ENCODE assay signal across 7 cellular contexts in genomic region chr2:108650465-108650864, GRCh38.
DNase-seq lines count a peak whose midpoint lies in the region; ATAC-seq and TF ChIP-seq lines count a peak whose summit lies in the region.
"Not testable (repeated sequence)": the region's sequence is repeated elsewhere in the genome, so short reads cannot be mapped to it uniquely, and the experiment has no call there.

No MANE protein-coding gene starts in this region.

- H3K27ac Mint-ChIP-seq in CD4-positive, alpha-beta memory T cell, result peak overlapping the region in 4 of 7 donors; percentile 25 to 88 (median 74)
- H3K27ac Mint-ChIP-seq in T-helper 1 cell treated with Interleukin-12 subunit alpha and Interleukin-12 subunit beta and Interleukin-4 antibody, amounts not matched to agents 30 μg/mL and 1 μg/mL, for 36 hours, result peak overlapping the region; percentile 15
- peak overlapping the region; percentile 19 for H3K27ac Mint-ChIP-seq in activated CD4-positive, alpha-beta T cell treated with anti-CD3 and anti-CD28 coated beads, Interleukin-2, amount 10 ng/mL, durations not matched to agents 7 days and 5 days
- peak overlapping the region; percentile 60 for H3K27ac Mint-ChIP-seq in activated T-cell treated with anti-CD3 and anti-CD28 coated beads, Interleukin-2, amount 50 U/mL, for 72 hours
- peak overlapping the region; percentile 25 for H3K27ac Mint-ChIP-seq in central memory CD8-positive, alpha-beta T cell (ENCODE audit: low read depth)

- peak overlapping the region in 7 of 8 donors; percentile 8 to 78 (median 52) for H3K4me3 Mint-ChIP-seq in CD4-positive, alpha-beta memory T cell
- H3K4me3 Mint-ChIP-seq in T-helper 1 cell treated with Interleukin-12 subunit alpha and Interleukin-12 subunit beta and Interleukin-4 antibody, amounts not matched to agents 30 μg/mL and 1 μg/mL, for 36 hours; activated CD4-positive, alpha-beta T cell treated with anti-CD3 and anti-CD28 coated beads, Interleukin-2, amount 10 ng/mL, durations not matched to agents 7 days and 5 days; activated T-cell treated with anti-CD3 and anti-CD28 coated beads, Interleukin-2, amount 50 U/mL, for 72 hours; central memory CD8-positive, alpha-beta T cell: not testable (repeated sequence)

- POLR2A ChIA-PET in CD4-positive, alpha-beta memory T cell (lab: Charles Lee; ENCODE audit: partially characterized antibody), result interaction anchor here (1.0 kb wide), 1 partner anchor 14 kb away, joined by 3 read pairs; no protein-coding TSS in a partner anchor
- POLR2A ChIA-PET in activated CD4-positive, alpha-beta T cell treated with anti-CD3 and anti-CD28 coated beads, Interleukin-2, amount 10 ng/mL, durations not matched to agents 7 days and 5 days (lab: Charles Lee), result not testable (repeated sequence)

- not testable (repeated sequence) for TF ChIP-seq CTCF in right lobe of liver (IDR thresholded peaks at IDR 0.05); gastrocnemius medialis (IDR thresholded peaks at IDR 0.05 in 4 of 5, conservative IDR thresholded peaks at IDR 0.05 in 1 of 5)

- not testable (repeated sequence) for H3K9me3 Mint-ChIP-seq in CD4-positive, alpha-beta memory T cell; activated T-cell treated with anti-CD3 and anti-CD28 coated beads, Interleukin-2, amount 50 U/mL, for 72 hours; central memory CD8-positive, alpha-beta T cell
- peaks cover 24% of the 10 kb centered on the region for H3K9me3 Mint-ChIP-seq in T-helper 1 cell treated with Interleukin-12 subunit alpha and Interleukin-12 subunit beta and Interleukin-4 antibody, amounts not matched to agents 30 μg/mL and 1 μg/mL, for 36 hours
- peaks cover 12% of the 10 kb centered on the region for H3K9me3 Mint-ChIP-seq in activated CD4-positive, alpha-beta T cell treated with anti-CD3 and anti-CD28 coated beads, Interleukin-2, amount 10 ng/mL, durations not matched to agents 7 days and 5 days

- H3K9me3 ChIP-seq in CD4-positive, alpha-beta memory T cell (ENCODE audit: control insufficient read depth in 1 of 2, low read length in 2 of 2); right lobe of liver; gastrocnemius medialis: not testable (repeated sequence)

- not testable (repeated sequence) for TF ChIP-seq POLR2A in right lobe of liver (IDR thresholded peaks at IDR 0.05); gastrocnemius medialis (IDR thresholded peaks at IDR 0.05)

- not testable (repeated sequence) for H3K27me3 ChIP-seq in CD4-positive, alpha-beta memory T cell (ENCODE audit: insufficient read depth, low read length); right lobe of liver; gastrocnemius medialis

- not testable (repeated sequence) for H3K4me3 ChIP-seq in CD4-positive, alpha-beta memory T cell (ENCODE audit: low read length in 2 of 2); right lobe of liver; gastrocnemius medialis

- H3K4me1 Mint-ChIP-seq in CD4-positive, alpha-beta memory T cell, result peaks cover 47 to 75% (median 67%) of the 10 kb centered on the region in 4 donors
- peaks cover 49% of the 10 kb centered on the region for H3K4me1 Mint-ChIP-seq in T-helper 1 cell treated with Interleukin-12 subunit alpha and Interleukin-12 subunit beta and Interleukin-4 antibody, amounts not matched to agents 30 μg/mL and 1 μg/mL, for 36 hours (ENCODE audit: low read depth)
- peaks cover 52% of the 10 kb centered on the region for H3K4me1 Mint-ChIP-seq in activated CD4-positive, alpha-beta T cell treated with anti-CD3 and anti-CD28 coated beads, Interleukin-2, amount 10 ng/mL, durations not matched to agents 7 days and 5 days
- H3K4me1 Mint-ChIP-seq in activated T-cell treated with anti-CD3 and anti-CD28 coated beads, Interleukin-2, amount 50 U/mL, for 72 hours (ENCODE audit: low read depth), result peaks cover 46% of the 10 kb centered on the region
- H3K4me1 Mint-ChIP-seq in central memory CD8-positive, alpha-beta T cell, result peaks cover 52% of the 10 kb centered on the region

- peaks cover 52% of the 10 kb centered on the region for H3K4me1 ChIP-seq in CD4-positive, alpha-beta memory T cell (ENCODE audit: insufficient read depth, low read length)
- not testable (repeated sequence) for H3K4me1 ChIP-seq in right lobe of liver
- peaks cover 9 to 26% of the 10 kb centered on the region in 2 donors for H3K4me1 ChIP-seq in gastrocnemius medialis

- in situ Hi-C loops in gastrocnemius medialis (cut with MboI; ENCODE audit: low sequenced_read_pairs in 4 of 4), result not testable (repeated sequence)

- not testable (repeated sequence) for H3K36me3 Mint-ChIP-seq in CD4-positive, alpha-beta memory T cell; activated T-cell treated with anti-CD3 and anti-CD28 coated beads, Interleukin-2, amount 50 U/mL, for 72 hours (ENCODE audit: insufficient read depth in 2 of 2); central memory CD8-positive, alpha-beta T cell (ENCODE audit: insufficient read depth)
- H3K36me3 Mint-ChIP-seq in T-helper 1 cell treated with Interleukin-12 subunit alpha and Interleukin-12 subunit beta and Interleukin-4 antibody, amounts not matched to agents 30 μg/mL and 1 μg/mL, for 36 hours (ENCODE audit: low read depth), result peaks cover 37% of the 10 kb centered on the region
- peaks cover 19% of the 10 kb centered on the region for H3K36me3 Mint-ChIP-seq in activated CD4-positive, alpha-beta T cell treated with anti-CD3 and anti-CD28 coated beads, Interleukin-2, amount 10 ng/mL, durations not matched to agents 7 days and 5 days (ENCODE audit: low read depth)

- WGBS in right lobe of liver (ENCODE audit: insufficient coverage, low coverage, low lambda C conversion rate, missing lambda C conversion rate), result 53% methylated on average over 8 of the region's 8 CpGs

- DNase-seq in CD4-positive, alpha-beta memory T cell; activated CD4-positive, alpha-beta T cell treated with anti-CD3 and anti-CD28 coated beads, Interleukin-2, amount 10 ng/mL, durations not matched to agents 7 days and 5 days; activated T-cell treated with anti-CD3 and anti-CD28 coated beads, Interleukin-2, amount 50 U/mL, for 72 hours; central memory CD8-positive, alpha-beta T cell (ENCODE audit: low spot score in 2 of 2); right lobe of liver; gastrocnemius medialis: not testable (repeated sequence)

- intact Hi-C loops in CD4-positive, alpha-beta memory T cell (cut with micrococcal nuclease); right lobe of liver (cut with DNase I); gastrocnemius medialis (cut with DNase I; ENCODE audit: low total_unique reads): not testable (repeated sequence)

- not testable (repeated sequence) for H3K27me3 Mint-ChIP-seq in CD4-positive, alpha-beta memory T cell; T-helper 1 cell treated with Interleukin-12 subunit alpha and Interleukin-12 subunit beta and Interleukin-4 antibody, amounts not matched to agents 30 μg/mL and 1 μg/mL, for 36 hours (ENCODE audit: low read depth); activated CD4-positive, alpha-beta T cell treated with anti-CD3 and anti-CD28 coated beads, Interleukin-2, amount 10 ng/mL, durations not matched to agents 7 days and 5 days; activated T-cell treated with anti-CD3 and anti-CD28 coated beads, Interleukin-2, amount 50 U/mL, for 72 hours (ENCODE audit: low read depth); central memory CD8-positive, alpha-beta T cell

- not testable (repeated sequence) for H3K36me3 ChIP-seq in CD4-positive, alpha-beta memory T cell (ENCODE audit: insufficient read depth, low read length); right lobe of liver; gastrocnemius medialis

- not testable (repeated sequence) for H3K27ac ChIP-seq in CD4-positive, alpha-beta memory T cell (ENCODE audit: low read depth, low read length); right lobe of liver
- H3K27ac ChIP-seq in gastrocnemius medialis, result peak overlapping the region; percentile 28 to 57 (median 38)

- not testable (repeated sequence) for ATAC-seq in activated T-cell treated with anti-CD3 and anti-CD28 coated beads, Interleukin-2, amount 50 U/mL, for 72 hours (replicated peaks in 1 of 2); central memory CD8-positive, alpha-beta T cell (replicated peaks; ENCODE audit: extremely low read depth, poor library complexity, severe bottlenecking); gastrocnemius medialis
- ATAC-seq in right lobe of liver, result peak; percentile 43 to 79 (median 56)

- CTCF ChIA-PET in CD4-positive, alpha-beta memory T cell (lab: Charles Lee; ENCODE audit: partially characterized antibody), result interaction anchor here (1.0 to 1.9 kb wide), 2 partner anchors 14 to 17 kb away, joined by 3 to 7 read pairs; no protein-coding TSS in a partner anchor
- CTCF ChIA-PET in activated CD4-positive, alpha-beta T cell treated with anti-CD3 and anti-CD28 coated beads, Interleukin-2, amount 10 ng/mL, durations not matched to agents 7 days and 5 days (lab: Charles Lee), result interaction anchor here (0.6 kb wide), 1 partner anchor 26 kb away, joined by 6 read pairs; no protein-coding TSS in a partner anchor

Comparison
In these comparisons a context has a peak if more than half of its experiments do, and no peak if none do; other contexts are left out.
1. H3K27ac Mint-ChIP-seq: peak in every context shown above with its lines; median percentile 74 in CD4-positive, alpha-beta memory T cell; 60 in activated T-cell treated with anti-CD3 and anti-CD28 coated beads, Interleukin-2, amount 50 U/mL, for 72 hours; 25 in central memory CD8-positive, alpha-beta T cell; 19 in activated CD4-positive, alpha-beta T cell treated with anti-CD3 and anti-CD28 coated beads, Interleukin-2, amount 10 ng/mL, durations not matched to agents 7 days and 5 days; 15 in T-helper 1 cell treated with Interleukin-12 subunit alpha and Interleukin-12 subunit beta and Interleukin-4 antibody, amounts not matched to agents 30 μg/mL and 1 μg/mL, for 36 hours.